Comparison of ENCODE assay signal across 16 cellular contexts in the genomic region with DNA sequence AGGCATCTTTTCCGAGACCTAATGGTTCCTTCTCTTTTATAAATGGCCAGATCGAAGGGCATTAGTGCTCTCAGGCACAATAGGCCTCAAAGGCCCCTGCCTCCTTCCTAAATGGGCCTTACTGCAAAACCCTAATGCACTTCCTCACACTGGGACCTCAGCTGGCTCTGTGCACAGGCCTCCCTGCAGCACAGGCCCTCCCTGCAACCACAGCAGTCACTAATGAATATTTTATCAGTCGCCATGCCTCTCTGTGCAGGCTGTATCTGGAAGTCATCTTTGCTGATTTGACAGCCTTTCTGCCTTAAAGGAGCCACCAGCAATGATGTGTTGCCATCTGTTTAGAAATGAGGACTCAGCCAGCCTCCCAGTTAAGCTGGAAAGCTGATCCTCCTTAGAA. TPM values are rescaled to one million over a fixed set of nuclear protein-coding genes. Genes with fewer than 3 reads are reported as not detected.
DNase-seq lines count a peak whose midpoint lies in the region; ATAC-seq, FAIRE-seq and TF ChIP-seq lines count a peak whose summit lies in the region.
"Had no signal": no experiment of that assay in that cellular context is flagged by ENCODE, and none has a peak within 500 bp of the region (broad histone marks: within the 10 kb centered on the region; RNA-seq: fewer than 3 reads in every experiment).

No MANE protein-coding gene starts in this region.

- DNase-seq in cardiac muscle cell (ENCODE audit: low read depth in 1 of 2, low spot score in 1 of 2) (peak in 1 of 2 donors; percentile 33), left ventricle myocardium superior (no peak), ascending aorta (ENCODE audit: low spot score in 2 of 2) (no peak), AG20443 (ENCODE audit: low spot score) (no peak), GM19240 (ENCODE audit: insufficient read length, low spot score) (no peak), GM12891 (ENCODE audit: insufficient read length, low spot score) (no peak)
- DNase-seq: CD8-positive, alpha-beta T cell; HCEC 1CT; NCI-H1105 treated with DMSO at 0.1 percent for 48 hours; NCI-H1694 treated with DMSO at 0.1 percent for 48 hours; SJCRH30 had no signal

- no peaks in the 10 kb centered on the region for H3K27me3 ChIP-seq in cardiac muscle cell
- no peaks in the 10 kb centered on the region for H3K27me3 ChIP-seq in ascending aorta
- no peaks in the 10 kb centered on the region for H3K27me3 ChIP-seq in neuron (ENCODE audit: insufficient read depth, low read length)
- H3K27me3 ChIP-seq: BLaER1, SJCRH30 had no signal

- no peaks in the 10 kb centered on the region for H3K36me3 ChIP-seq in cardiac muscle cell
- H3K36me3 ChIP-seq in ascending aorta = no peaks in the 10 kb centered on the region
- H3K36me3 ChIP-seq in neuron (ENCODE audit: insufficient read depth, low read length) = no peaks in the 10 kb centered on the region
- H3K36me3 ChIP-seq: BLaER1, SJCRH30 had no signal

- H2AFZ ChIP-seq in neuron (ENCODE audit: low read depth, low read length) = peak overlapping the region; percentile 1

- peak overlapping the region; percentile 24 for H3K27ac ChIP-seq in cardiac muscle cell
- H3K27ac ChIP-seq in ascending aorta = peak overlapping the region; percentile 74 to 77
- H3K27ac ChIP-seq: BLaER1, HL-60, RWPE1, SJCRH30 had no signal

- no peaks in the 10 kb centered on the region for H3K4me1 ChIP-seq in cardiac muscle cell (ENCODE audit: low read depth)
- H3K4me1 ChIP-seq in ascending aorta = peaks cover 0 to 19% of the 10 kb centered on the region in 2 donors
- peaks cover 20% of the 10 kb centered on the region for H3K4me1 ChIP-seq in neuron (ENCODE audit: insufficient read depth, low read length)

- H3K9me3 ChIP-seq in cardiac muscle cell (ENCODE audit: low read depth) (no peaks in the 10 kb centered on the region), ascending aorta (peaks cover 7 to 10% of the 10 kb centered on the region in 2 donors), neuron (ENCODE audit: low read length) (no peaks in the 10 kb centered on the region)
- H3K9me3 ChIP-seq: SJCRH30 had no signal

- H3K4me3 ChIP-seq in cardiac muscle cell (no peak overlapping the region), ascending aorta (no peak overlapping the region), neuron (ENCODE audit: low read length) (no peak overlapping the region)
- H3K4me3 ChIP-seq: BLaER1, SJCRH30 had no signal

- no peak for FAIRE-seq in GM12891 (lab: Jason Lieb, UNC)

- ATAC-seq in left ventricle myocardium superior = no peak
- no peak for ATAC-seq in GM21367 (IDR thresholded peaks at IDR 0.05; ENCODE audit: unreplicated experiment)
- ATAC-seq: CD8-positive, alpha-beta T cell had no signal

- TF ChIP-seq CTCF in cardiac muscle cell (IDR thresholded peaks at IDR 0.05; ENCODE audit: low read depth, low read length) (no peak), ascending aorta (IDR thresholded peaks at IDR 0.05) (no peak)

- TF ChIP-seq POLR2A in GM12891 (IDR thresholded peaks at IDR 0.05; ENCODE audit: low read depth, low read length) = no peak

- intact Hi-C loops in left ventricle myocardium superior (cut with micrococcal nuclease) = no loop called here
- intact Hi-C loops in ascending aorta (cut with DNase I) = no loop called here

TF ChIP-seq in GM12891, 5 proteins besides CTCF, POLR2A, EP300 and RAD21:
- TF ChIP-seq POU2F2 (IDR thresholded peaks at IDR 0.05; ENCODE audit: low read depth, low read length) = no peak
TF ChIP-seq in GM12891: peak in this region for 0.

RNA-seq across cellular contexts. Expression of a gene that starts 54.9 kb away (rescaled TPM):
- total RNA-seq in cardiac muscle cell = 9.1 and 16.5 TPM in 2 replicates
- polyA plus RNA-seq in cardiac muscle cell = 4.1 and 6.9 TPM in 2 replicates
- 2.5 TPM for total RNA-seq in left ventricle myocardium superior
- total RNA-seq in ascending aorta = 13.3 TPM
- polyA plus RNA-seq in GM12891 (2012; ENCODE audit: low read depth, missing spikeins) = 0.26 TPM
